8 cellular contexts compared by ENCODE assay signal in genomic region chr1:156892190-156893047, GRCh38. TPM values are rescaled to one million over a fixed set of nuclear protein-coding genes. Genes with fewer than 3 reads are reported as not detected.
DNase-seq lines count a peak whose midpoint lies in the region; ATAC-seq and TF ChIP-seq lines count a peak whose summit lies in the region.

No MANE protein-coding gene starts in this region.

- H3K23ac ChIP-seq in mesenchymal stem cell (ENCODE audit: low read length in 2 of 2): no peak overlapping the region

- WGBS in mesenchymal stem cell: 14% methylated on average over 44 of the region's 48 CpGs

- H4K91ac ChIP-seq in mesenchymal stem cell (ENCODE audit: low read length): peak overlapping the region; percentile 87

- H3K4me1 ChIP-seq in effector memory CD4-positive, alpha-beta T cell (ENCODE audit: control insufficient read depth, insufficient read depth, low read length, poor library complexity, severe bottlenecking): peaks cover 17% of the 10 kb centered on the region
- peaks cover 39% of the 10 kb centered on the region for H3K4me1 ChIP-seq in mesenchymal stem cell (ENCODE audit: control insufficient read depth, insufficient read depth, low read depth, low read length)

- CTCF ChIA-PET in GM10248 (lab: Yijun Ruan, JAX): interaction anchor here (0.8 to 8.6 kb wide), 24 partner anchors 8 to 233 kb away, joined by 3 to 108 read pairs (median 11); partner anchors contain the start of genes CRABP2, INSRR, ISG20L2 and METTL25B

- no peak overlapping the region for H2BK12ac ChIP-seq in mesenchymal stem cell (ENCODE audit: low read length in 2 of 2)

- peak overlapping the region; percentile 57 for H3K4me2 ChIP-seq in mesenchymal stem cell (ENCODE audit: low read length, poor library complexity, severe bottlenecking)

- peak overlapping the region; percentile 26 for H3K4me3 ChIP-seq in effector memory CD4-positive, alpha-beta T cell (ENCODE audit: insufficient read depth, low read depth, low read length, poor library complexity, severe bottlenecking)
- peak overlapping the region in 1 of 2 experiments; percentile 64 for H3K4me3 ChIP-seq in mesenchymal stem cell (ENCODE audit: insufficient read depth in 1 of 2, low read depth in 1 of 2, low read length in 2 of 2)

- no peak overlapping the region for H4K8ac ChIP-seq in mesenchymal stem cell (ENCODE audit: low read length)

- no peak overlapping the region for H2BK15ac ChIP-seq in mesenchymal stem cell (ENCODE audit: low read depth, poor library complexity, severe bottlenecking)

- H3K9me3 ChIP-seq in effector memory CD4-positive, alpha-beta T cell (ENCODE audit: control insufficient read depth, low read length): no peaks in the 10 kb centered on the region
- no peaks in the 10 kb centered on the region for H3K9me3 ChIP-seq in mesenchymal stem cell (ENCODE audit: control insufficient read depth, low read length)

- H3K4ac ChIP-seq in mesenchymal stem cell (ENCODE audit: low read depth in 1 of 2, low read length in 2 of 2): no peak overlapping the region

- peak overlapping the region; percentile 91 for H2BK120ac ChIP-seq in mesenchymal stem cell (ENCODE audit: low read depth, low read length)

- peak; percentile 80 for TF ChIP-seq CTCF in GM10248 (IDR thresholded peaks at IDR 0.05; ENCODE audit: control extremely low read depth, extremely low read depth, low read depth, missing control alignments)

- no peak overlapping the region for H2AK5ac ChIP-seq in mesenchymal stem cell (ENCODE audit: low read length, severe bottlenecking)

- H3K79me1 ChIP-seq in mesenchymal stem cell (replicated peaks; ENCODE audit: low read length, poor library complexity, severe bottlenecking): no peaks in the 10 kb centered on the region

- H3K9ac ChIP-seq in mesenchymal stem cell (ENCODE audit: low read length): peak overlapping the region; percentile 60

- H2BK5ac ChIP-seq in mesenchymal stem cell (ENCODE audit: low read depth, low read length, poor library complexity, severe bottlenecking): no peak overlapping the region

- H3K27ac ChIP-seq in effector memory CD4-positive, alpha-beta T cell (ENCODE audit: insufficient read depth, low read length, poor library complexity, severe bottlenecking): no peak overlapping the region
- H3K27ac ChIP-seq in mesenchymal stem cell (ENCODE audit: low read length, poor library complexity, severe bottlenecking): no peak overlapping the region

- H2AFZ ChIP-seq in mesenchymal stem cell (ENCODE audit: low read depth, low read length): no peak overlapping the region

- peaks cover 24% of the 10 kb centered on the region for H3K27me3 ChIP-seq in effector memory CD4-positive, alpha-beta T cell (replicated peaks; ENCODE audit: control insufficient read depth, insufficient read depth, low read length, poor library complexity, severe bottlenecking)
- H3K27me3 ChIP-seq in mesenchymal stem cell (ENCODE audit: control insufficient read depth in 1 of 2, insufficient read depth in 1 of 2, low read length in 2 of 2): peaks cover 10 to 14% of the 10 kb centered on the region in 2 experiments

- peak; percentile 52 for ATAC-seq in HG03521 (IDR thresholded peaks at IDR 0.05; ENCODE audit: unreplicated experiment)
- no peak for ATAC-seq in HG03280 (IDR thresholded peaks at IDR 0.05; ENCODE audit: unreplicated experiment)

- H3K36me3 ChIP-seq in effector memory CD4-positive, alpha-beta T cell (ENCODE audit: control insufficient read depth, insufficient read depth, low read length): no peaks in the 10 kb centered on the region
- H3K36me3 ChIP-seq in mesenchymal stem cell (ENCODE audit: control insufficient read depth in 1 of 2, insufficient read depth in 2 of 2, low read depth in 1 of 2, low read length in 2 of 2): peaks cover 0 to 3% of the 10 kb centered on the region in 2 experiments

- POLR2A ChIA-PET in GM10248 (lab: Yijun Ruan, JAX): no interaction called here

- H3K14ac ChIP-seq in mesenchymal stem cell (ENCODE audit: low read length in 2 of 2): no peak overlapping the region

- H3K18ac ChIP-seq in mesenchymal stem cell (ENCODE audit: low read depth in 1 of 2, low read length in 2 of 2): no peak overlapping the region

- DNase-seq in GM10248 (ENCODE audit: extremely low spot score) (peak; percentile 89), NCI-H774 (lab: John Stamatoyannopoulos, UW) (peak; percentile 71), mesenchymal stem cell (peak; percentile 92)
- peak; percentile 93 for DNase-seq in activated CD8-positive, alpha-beta memory T cell treated with anti-CD3 and anti-CD28 coated beads for 24 hours
- peak; percentile 58 to 72 (median 59) for DNase-seq in effector memory CD4-positive, alpha-beta T cell
- peak; percentile 77 for DNase-seq in stimulated activated CD8-positive, alpha-beta memory T cell treated with anti-CD3 and anti-CD28 coated beads, Interleukin-15, amount 100 ng/mL, for 24 hours (ENCODE audit: low read depth)

RNA-seq across cellular contexts. Expression of gene PEAR1, which starts 1.1 kb away (rescaled TPM):
- 20.5 TPM for polyA plus RNA-seq in mesenchymal stem cell (2013, experiment 1 of 2)
- 20.1 TPM for polyA plus RNA-seq in mesenchymal stem cell (2013, experiment 2 of 2)

RNA-seq across cellular contexts. Expression of gene LRRC71, which starts 28.0 kb away (rescaled TPM):
- polyA plus RNA-seq in mesenchymal stem cell (2013, experiment 1 of 2): 0.03 TPM
- polyA plus RNA-seq in mesenchymal stem cell (2013, experiment 2 of 2): 0.05 TPM

RNA-seq across cellular contexts. Expression of gene NTRK1, which starts 31.8 kb away (rescaled TPM):
- not detected for polyA plus RNA-seq in mesenchymal stem cell (2013, experiment 1 of 2)
- not detected for polyA plus RNA-seq in mesenchymal stem cell (2013, experiment 2 of 2)

RNA-seq across cellular contexts. Expression of gene INSRR, which starts 33.5 kb away (rescaled TPM):
- polyA plus RNA-seq in mesenchymal stem cell (2013, experiment 1 of 2): not detected
- not detected for polyA plus RNA-seq in mesenchymal stem cell (2013, experiment 2 of 2)
